ENCODE assay signal across 8 cellular contexts in the genomic region with DNA sequence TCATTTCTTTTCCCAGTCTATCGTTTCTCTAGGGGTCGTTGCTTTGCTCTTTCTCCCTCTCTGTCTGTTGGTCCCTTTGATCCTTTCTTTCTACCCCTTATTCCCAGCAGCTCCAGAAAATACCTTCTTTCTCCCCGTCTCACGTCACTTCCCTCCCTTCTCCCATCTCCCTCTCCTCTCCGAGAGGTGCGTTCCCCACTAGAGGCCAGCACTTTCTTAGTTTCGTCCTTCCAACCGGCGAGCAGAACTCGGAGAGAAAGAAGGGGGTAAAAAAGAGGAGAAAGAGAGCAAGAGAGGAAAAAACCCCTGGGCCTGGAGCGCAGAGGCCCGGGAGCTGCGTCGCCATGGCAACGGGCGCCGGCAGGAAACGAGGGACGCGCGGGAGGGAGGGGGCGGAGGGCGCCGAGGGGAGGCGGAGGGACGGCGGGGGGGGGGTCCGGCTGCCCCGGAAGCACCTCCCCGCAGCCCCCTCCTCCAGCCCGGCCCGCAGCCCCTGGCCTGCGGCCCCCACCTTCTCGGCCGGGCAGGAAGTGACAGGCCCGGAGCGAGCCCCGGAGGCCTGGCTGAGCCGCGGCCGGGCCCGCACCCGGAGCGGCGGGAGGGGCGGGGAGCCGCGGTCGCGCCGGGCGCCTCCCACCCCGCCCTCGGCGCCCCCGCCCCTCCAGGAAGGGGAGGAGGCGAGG. TPM values are rescaled to one million over a fixed set of nuclear protein-coding genes. Genes with fewer than 3 reads are reported as not detected.
A peak's percentile ranks its signal among the peaks of the same experiment; 100 is the strongest.
DNase-seq lines count a peak whose midpoint lies in the region; ATAC-seq and TF ChIP-seq lines count a peak whose summit lies in the region.
"Not testable (repeated sequence)": the region's sequence is repeated elsewhere in the genome, so short reads cannot be mapped to it uniquely, and the experiment has no call there.

TSS of gene PHC1 (plus strand) at position 477 of the 683 bp plus-strand sequence. CDS start 3,169 bp downstream, outside the sequence.

- H3K36me3 Mint-ChIP-seq in T-helper 1 cell treated with Interleukin-12 subunit alpha and Interleukin-12 subunit beta and Interleukin-4 antibody, amounts not matched to agents 30 μg/mL and 1 μg/mL, for 36 hours (ENCODE audit: low read depth) = not testable (repeated sequence)

- peak within 1 kb of the TSS; percentile 77 for H3K27ac Mint-ChIP-seq in T-helper 1 cell treated with Interleukin-12 subunit alpha and Interleukin-12 subunit beta and Interleukin-4 antibody, amounts not matched to agents 30 μg/mL and 1 μg/mL, for 36 hours

- peaks cover 21% of the 10 kb centered on the region for H3K27me3 Mint-ChIP-seq in T-helper 1 cell treated with Interleukin-12 subunit alpha and Interleukin-12 subunit beta and Interleukin-4 antibody, amounts not matched to agents 30 μg/mL and 1 μg/mL, for 36 hours (ENCODE audit: low read depth)

- H3K4me3 Mint-ChIP-seq in T-helper 1 cell treated with Interleukin-12 subunit alpha and Interleukin-12 subunit beta and Interleukin-4 antibody, amounts not matched to agents 30 μg/mL and 1 μg/mL, for 36 hours = peak within 1 kb of the TSS; percentile 85

- peak within 1 kb of the TSS; percentile 79 for H3K9ac ChIP-seq in adipocyte (ENCODE audit: low read length)

- H3K4me1 Mint-ChIP-seq in T-helper 1 cell treated with Interleukin-12 subunit alpha and Interleukin-12 subunit beta and Interleukin-4 antibody, amounts not matched to agents 30 μg/mL and 1 μg/mL, for 36 hours (ENCODE audit: low read depth) = not testable (repeated sequence)

- DNase-seq in GM04504 (ENCODE audit: low read depth) (peak; percentile 44), NCI-H1105 treated with DMSO at 0.1 percent for 48 hours (lab: John Stamatoyannopoulos, UW) (peak; percentile 81), adipocyte (ENCODE audit: low read depth) (peak; percentile 93), head of caudate nucleus (peak; percentile 47 to 93 (median 82)), omental fat pad (ENCODE audit: low spot score) (peak; percentile 44)

- H3K4me1 ChIP-seq in adipocyte (ENCODE audit: control insufficient read depth, insufficient read depth, low read length) = peaks cover 13% of the 10 kb centered on the region

- not testable (repeated sequence) for H3K36me3 ChIP-seq in adipocyte (ENCODE audit: control insufficient read depth, insufficient read depth, low read length, severe bottlenecking)

- peak within 1 kb of the TSS; percentile 87 for H3K4me3 ChIP-seq in adipocyte (ENCODE audit: low read length)

- ATAC-seq in HG02642 (IDR thresholded peaks at IDR 0.05; ENCODE audit: poor library complexity, unreplicated experiment) = peak; percentile 78
- peak; percentile 70 for ATAC-seq in omental fat pad (ENCODE audit: low FRiP score)

- H3K9me3 ChIP-seq in adipocyte (ENCODE audit: control insufficient read depth, low read length) = not testable (repeated sequence)

- intact Hi-C loops in head of caudate nucleus (cut with DNase I) = loop anchor here (2.0 kb wide), 1 partner anchor 35 kb away; the partner anchor contains the start of gene M6PR

- not testable (repeated sequence) for H3K9me3 Mint-ChIP-seq in T-helper 1 cell treated with Interleukin-12 subunit alpha and Interleukin-12 subunit beta and Interleukin-4 antibody, amounts not matched to agents 30 μg/mL and 1 μg/mL, for 36 hours

- H3K27me3 ChIP-seq in adipocyte (replicated peaks; ENCODE audit: control insufficient read depth, insufficient read depth, low read length) = not testable (repeated sequence)

- not testable (repeated sequence) for TF ChIP-seq CTCF in omental fat pad (IDR thresholded peaks at IDR 0.05); subcutaneous adipose tissue (IDR thresholded peaks at IDR 0.05; ENCODE audit: low read depth)

RNA-seq across cellular contexts. Expression of gene PHC1, which starts in this region (rescaled TPM):
- total RNA-seq in omental fat pad = 10 to 100 TPM; 19.3 to 30.3 (median 25.8) TPM
- 10 to 100 TPM; 17.5 to 33.5 (median 24.5) TPM for total RNA-seq in subcutaneous adipose tissue

Comparison
In these comparisons a context has a peak if more than half of its experiments do, and no peak if none do; other contexts are left out.
1. Peak in every context shown above with its lines: DNase-seq, ATAC-seq and H3K4me3 ChIP-seq.